8 cellular contexts compared by ENCODE assay signal in genomic region chr7:151123485-151124204, GRCh38. TPM values are rescaled to one million over a fixed set of nuclear protein-coding genes. Genes with fewer than 3 reads are reported as not detected.
DNase-seq lines count a peak whose midpoint lies in the region; ATAC-seq and TF ChIP-seq lines count a peak whose summit lies in the region.

No MANE protein-coding gene starts in this region.

- TF ChIP-seq CTCF in WERI-Rb-1 (IDR thresholded peaks at IDR 0.05; ENCODE audit: low read depth, low read length) (peak; percentile 99), breast epithelium (IDR thresholded peaks at IDR 0.05) (peak; percentile 82 to 97 (median 94))

- peaks cover 72% of the 10 kb centered on the region for H3K36me3 ChIP-seq in WERI-Rb-1
- peaks cover 4% of the 10 kb centered on the region for H3K36me3 ChIP-seq in breast epithelium

- peaks cover 0 to 5% of the 10 kb centered on the region in 2 donors for H3K4me1 ChIP-seq in breast epithelium

- H3K27ac ChIP-seq in WERI-Rb-1 (no peak overlapping the region), breast epithelium (peak overlapping the region in 1 of 2 donors; percentile 17)

- peak; percentile 81 for DNase-seq in activated gamma-delta T cell treated with Interleukin-2 at 50 U/mL for 16 hours
- no peak for DNase-seq in activated gamma-delta T cell (lab: John Stamatoyannopoulos, UW)
- peak; percentile 35 for DNase-seq in NCI-H2196 treated with DMSO at 0.1 percent for 48 hours (lab: John Stamatoyannopoulos, UW; ENCODE audit: unreplicated experiment)
- peak; percentile 82 for DNase-seq in WERI-Rb-1
- peak; percentile 74 to 90 for DNase-seq in breast epithelium (ENCODE audit: low spot score in 2 of 2)
- DNase-seq in islet precursor cell: peak; percentile 96
- DNase-seq in stimulated activated CD4-positive, alpha-beta T cell treated with anti-CD3 and anti-CD28 coated beads, Interleukin-1b, Interleukin-23, amount 100 ng/mL, for 4 hours (ENCODE audit: low read depth in 2 of 2): peak; percentile 77 to 83

- intact Hi-C loops in breast epithelium (cut with DNase I; ENCODE audit: low total_unique reads): no loop called here

- no peaks in the 10 kb centered on the region for H3K9me3 ChIP-seq in WERI-Rb-1 (ENCODE audit: severe bottlenecking)
- H3K9me3 ChIP-seq in breast epithelium: no peaks in the 10 kb centered on the region

- no peak overlapping the region for H3K4me3 ChIP-seq in WERI-Rb-1 (ENCODE audit: low read depth, low read length)
- H3K4me3 ChIP-seq in breast epithelium: no peak overlapping the region

- no peak for TF ChIP-seq POLR2A in breast epithelium (IDR thresholded peaks at IDR 0.05)

- H3K27me3 ChIP-seq in WERI-Rb-1 (ENCODE audit: insufficient read depth, low read depth, severe bottlenecking) (no peaks in the 10 kb centered on the region), breast epithelium (no peaks in the 10 kb centered on the region)

- peak; percentile 92 for ATAC-seq in HG03066 (IDR thresholded peaks at IDR 0.05; ENCODE audit: low read depth, unreplicated experiment)

RNA-seq across cellular contexts. Expression of gene AGAP3, which starts 37.4 kb away (rescaled TPM):
- total RNA-seq in breast epithelium: 10 to 100 TPM; 47.2 to 58.1 (median 55.1) TPM

RNA-seq across cellular contexts. Expression of gene TMUB1, which starts 40.4 kb away (rescaled TPM):
- 10 to 100 TPM; 32.1 to 36.1 (median 35.0) TPM for total RNA-seq in breast epithelium

RNA-seq across cellular contexts. Expression of gene FASTK, which starts 43.0 kb away (rescaled TPM):
- total RNA-seq in breast epithelium: 10 to 100 TPM; 45.6 to 63.5 (median 60.0) TPM

RNA-seq across cellular contexts. Expression of gene GBX1, which starts 43.8 kb away (rescaled TPM):
- total RNA-seq in breast epithelium: not detected
